In the genomic region with DNA sequence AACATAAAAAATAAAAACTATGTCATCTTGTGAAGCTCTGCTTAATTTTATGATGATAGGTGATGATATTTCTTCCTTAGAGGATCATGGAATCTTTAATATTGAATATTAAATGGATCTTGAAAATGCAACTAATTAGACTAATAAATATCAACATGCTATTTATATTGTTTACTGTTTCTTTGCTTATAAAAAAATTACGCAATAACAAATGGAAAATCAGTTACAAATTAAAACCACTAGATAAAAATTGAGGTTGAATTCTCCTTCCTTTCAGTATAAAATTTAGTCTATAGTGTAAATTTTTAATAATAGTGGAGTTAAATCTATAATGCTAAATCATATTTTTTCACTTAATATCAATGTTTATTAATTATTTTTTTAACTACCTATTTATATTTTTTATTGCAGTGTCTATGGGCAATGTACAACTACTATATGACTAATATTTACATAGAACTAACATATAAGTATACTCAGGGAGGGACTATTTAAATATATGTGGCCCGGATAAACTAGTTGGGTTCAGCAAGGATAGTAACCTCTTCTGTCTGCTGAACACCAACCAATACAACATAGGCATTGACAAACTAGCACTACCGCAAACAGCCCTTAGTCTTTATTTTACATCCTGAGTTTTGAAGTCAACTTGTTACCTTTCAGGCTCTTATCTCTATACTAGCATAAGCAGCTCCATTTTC, we compare ENCODE assay signal across 1 cellular context.
TF ChIP-seq lines count a peak whose summit lies in the region.

No MANE protein-coding gene starts in this region.

TF ChIP-seq in GM23338, 12 proteins besides CTCF, POLR2A, EP300 and RAD21 (continued from another document):
- TF ChIP-seq ZNF462 (CRISPR knock-in tag; IDR thresholded peaks at IDR 0.05), result no peak
- no peak for TF ChIP-seq STAT1 (IDR thresholded peaks at IDR 0.05; ENCODE audit: unreplicated experiment)
